ENCODE assay signal across 1 cellular context in the genomic region with DNA sequence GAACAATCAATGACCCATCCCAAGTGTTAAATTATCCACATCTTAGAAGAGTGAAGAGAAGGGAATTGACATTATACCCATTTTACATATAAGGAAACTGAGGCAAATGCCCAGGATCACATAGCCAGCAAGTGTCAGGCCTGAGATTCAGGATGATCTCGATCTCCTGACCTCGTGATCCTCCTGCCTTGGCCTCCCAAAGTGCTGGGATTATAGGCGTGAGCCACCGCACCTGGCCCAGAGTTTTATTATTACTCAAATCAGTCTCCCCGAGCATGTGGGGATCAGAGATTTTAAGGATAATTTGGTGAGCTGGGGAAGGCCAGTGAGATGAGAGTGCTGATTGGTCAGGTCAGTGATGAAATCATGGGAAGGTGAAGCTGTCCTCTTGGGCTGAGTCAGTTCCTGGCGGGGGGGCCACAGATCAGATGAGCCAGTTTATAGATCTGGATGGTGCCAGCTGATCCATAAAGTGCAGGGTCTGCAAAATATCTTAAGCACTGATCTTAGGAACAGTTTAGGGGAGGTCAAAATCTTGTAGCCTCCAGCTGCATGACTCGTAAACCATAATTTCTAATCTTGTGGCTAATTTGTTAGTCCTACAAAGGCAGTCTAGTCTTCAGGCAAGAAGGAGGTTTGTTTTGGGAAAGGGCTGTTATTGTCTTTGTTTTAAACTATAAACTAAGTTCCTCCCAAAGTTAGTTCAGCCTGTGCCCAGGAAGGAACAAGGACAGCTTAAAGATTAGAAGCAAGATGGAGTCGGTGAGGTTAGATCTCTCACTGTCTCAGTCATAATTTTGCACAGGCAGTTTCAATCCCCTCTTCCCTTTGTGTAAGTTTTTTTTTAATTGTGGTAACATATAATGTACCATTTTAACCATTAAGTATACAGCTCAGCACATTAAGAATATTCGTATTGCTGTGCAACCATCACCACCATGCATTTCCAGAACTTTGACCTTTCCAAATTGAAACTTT.
A peak's percentile ranks its signal among the peaks of the same experiment; 100 is the strongest.
TF ChIP-seq lines count a peak whose summit lies in the region.

No MANE protein-coding gene starts in this region.

TF ChIP-seq in endothelial cell of umbilical vein, 7 proteins besides CTCF, POLR2A, EP300 and RAD21:
- TF ChIP-seq FOS (IDR thresholded peaks at IDR 0.05; ENCODE audit: borderline replicate concordance, insufficient read depth, low read length) (peak; percentile 28), MYC (IDR thresholded peaks at IDR 0.05; ENCODE audit: low read depth, low read length) (no peak)
TF ChIP-seq in endothelial cell of umbilical vein: peak in this region for 1.
